ENCODE assay signal across 8 cellular contexts in the genomic region with DNA sequence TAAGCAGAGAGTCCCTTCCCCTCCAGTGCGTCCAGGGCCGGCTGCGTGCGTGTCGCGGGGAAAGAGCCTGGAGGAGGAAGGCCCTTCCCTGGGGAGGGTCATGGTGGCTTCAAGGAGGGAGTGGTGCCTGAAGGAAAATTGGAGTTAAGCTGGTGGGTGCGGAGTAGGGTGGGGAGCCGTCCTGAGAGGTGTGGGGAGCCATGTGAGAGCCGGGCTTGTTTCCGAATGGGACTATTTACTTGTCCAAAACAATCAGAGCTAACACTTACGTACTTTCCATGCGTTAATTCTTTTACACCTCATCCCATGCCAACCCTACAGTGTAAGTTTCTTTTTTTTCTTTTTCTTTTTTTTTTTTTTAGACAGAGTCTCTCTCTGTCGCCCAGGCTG. TPM values are rescaled to one million over a fixed set of nuclear protein-coding genes. Genes with fewer than 3 reads are reported as not detected.
DNase-seq lines count a peak whose midpoint lies in the region; ATAC-seq and TF ChIP-seq lines count a peak whose summit lies in the region.

No MANE protein-coding gene starts in this region.

- no peaks in the 10 kb centered on the region for H3K9me3 ChIP-seq in cardiac muscle cell (ENCODE audit: low read depth)

- TF ChIP-seq CTCF in cardiac muscle cell (IDR thresholded peaks at IDR 0.05; ENCODE audit: low read depth, low read length) (no peak), LNCaP clone FGC (IDR thresholded peaks at IDR 0.05; ENCODE audit: control insufficient read depth, extremely low read depth, insufficient read depth) (no peak), cardiac fibroblast (IDR thresholded peaks at IDR 0.05; ENCODE audit: low read depth, low read length) (no peak), mesothelial cell of epicardium (IDR thresholded peaks at IDR 0.05; ENCODE audit: unreplicated experiment) (no peak)

- H3K27me3 ChIP-seq in cardiac muscle cell, result no peaks in the 10 kb centered on the region

- intact Hi-C loops in cardiac septum (cut with DNase I), result loop anchor here (5.0 to 10.0 kb wide), 5 partner anchors 62 to 770 kb away; a partner anchor contains a TSS

- H3K4me1 Mint-ChIP-seq in mesothelial cell of epicardium, result peaks cover 27% of the 10 kb centered on the region

- DNase-seq in cardiac muscle cell (ENCODE audit: low read depth in 1 of 2, low spot score in 1 of 2), result peak in 1 of 2 donors; percentile 11
- no peak for DNase-seq in cardiac septum (ENCODE audit: low spot score)
- DNase-seq in LNCaP clone FGC (ENCODE audit: low read depth), result no peak
- peak in 1 of 2 donors; percentile 11 for DNase-seq in cardiac fibroblast (ENCODE audit: low read depth in 2 of 2)
- DNase-seq in mesothelial cell of epicardium (ENCODE audit: low spot score in 2 of 2, unreplicated experiment in 2 of 2), result no peak
- DNase-seq in stimulated activated CD4-positive, alpha-beta T cell treated with anti-CD3 and anti-CD28 coated beads, Interleukin-2, amount 100 ng/mL, for 24 hours, result no peak
- no peak for DNase-seq in UCSD-AML1 (lab: John Stamatoyannopoulos, UW; ENCODE audit: unreplicated experiment)

- H3K27me3 Mint-ChIP-seq in mesothelial cell of epicardium (ENCODE audit: low read depth), result no peaks in the 10 kb centered on the region

- no peaks in the 10 kb centered on the region for H3K9me3 Mint-ChIP-seq in mesothelial cell of epicardium

- no peak for ATAC-seq in GM18498 (IDR thresholded peaks at IDR 0.05; ENCODE audit: unreplicated experiment)

- H3K36me3 ChIP-seq in cardiac muscle cell, result peaks cover 8% of the 10 kb centered on the region

- H3K36me3 Mint-ChIP-seq in mesothelial cell of epicardium, result peaks cover 15% of the 10 kb centered on the region

- H3K4me1 ChIP-seq in cardiac muscle cell (ENCODE audit: low read depth), result peaks cover 8% of the 10 kb centered on the region

- H3K4me3 ChIP-seq in cardiac muscle cell, result peak overlapping the region; percentile 75
- H3K4me3 ChIP-seq in LNCaP clone FGC (ENCODE audit: low read depth, low read length), result peak overlapping the region; percentile 75
- H3K4me3 ChIP-seq in cardiac fibroblast (replicated peaks in 1 of 2; ENCODE audit: low read depth in 2 of 2, low read length in 2 of 2), result peak overlapping the region; percentile 96 to 99

- peak overlapping the region; percentile 78 for H3K27ac ChIP-seq in cardiac muscle cell

- peak overlapping the region; percentile 93 for H3K4me3 Mint-ChIP-seq in mesothelial cell of epicardium

- peak overlapping the region; percentile 92 for H3K27ac Mint-ChIP-seq in mesothelial cell of epicardium

RNA-seq across cellular contexts. Expression of a gene that starts 0.8 kb away (rescaled TPM):
- total RNA-seq in cardiac muscle cell, result 17.3 and 21.7 TPM in 2 replicates
- polyA plus RNA-seq in cardiac muscle cell, result 20.9 and 22.1 TPM in 2 replicates
- total RNA-seq in cardiac septum, result 12.3 TPM
- 28.3 to 29.0 TPM (median 28.5 TPM) in 3 replicates for total RNA-seq in mesothelial cell of epicardium

RNA-seq across cellular contexts. Expression of a gene that starts 0.8 kb away (rescaled TPM):
- total RNA-seq in cardiac muscle cell, result 75.9 and 97.5 TPM in 2 replicates
- polyA plus RNA-seq in cardiac muscle cell, result 194 and 220 TPM in 2 replicates
- 58.0 TPM for total RNA-seq in cardiac septum
- total RNA-seq in mesothelial cell of epicardium, result 49.4 to 52.8 TPM (median 52.5 TPM) in 3 replicates
